23 cellular contexts compared by ENCODE assay signal in genomic region chrX:107724653-107725052, GRCh38. TPM values are rescaled to one million over a fixed set of nuclear protein-coding genes. Genes with fewer than 3 reads are reported as not detected.
"Had no signal": no experiment of that assay in that cellular context is flagged by ENCODE, and none has a peak within 500 bp of the region (broad histone marks: within the 10 kb centered on the region; RNA-seq: fewer than 3 reads in every experiment).

No MANE protein-coding gene starts in this region.

- H3K4me3 ChIP-seq: pancreas, transverse colon, uterus had no signal

- H3K36me3 ChIP-seq: pancreas, transverse colon, uterus had no signal

- H3K9me3 ChIP-seq: pancreas, transverse colon, uterus had no signal

- H3K4me1 ChIP-seq: uterus had no signal

- DNase-seq: activated CD4-positive, alpha-beta T cell treated with anti-CD3 and anti-CD28 coated beads, Interleukin-2, amount 10 ng/mL, durations not matched to agents 24 days and 14 days; activated CD8-positive, alpha-beta T cell treated with anti-CD3 and anti-CD28 coated beads, Interleukin-2, amount 10 ng/mL, durations not matched to agents 7 days and 5 days; activated naive CD4-positive, alpha-beta T cell treated with Interleukin-2 at 50 U/mL for 16 hours; activated naive CD8-positive, alpha-beta T cell treated with anti-CD3 and anti-CD28 coated beads, Interleukin-2, amount 10 ng/mL, durations not matched to agents 7 days and 5 days; activated T-cell treated with anti-CD3 and anti-CD28 coated beads, Interleukin-2, amount 50 U/mL, for 24 hours; anterior cingulate cortex; cortex of kidney; effector CD4-positive, alpha-beta T cell; mesendoderm; naive thymus-derived CD4-positive, alpha-beta T cell; pancreas; stimulated activated CD4-positive, alpha-beta T cell treated with anti-CD3 and anti-CD28 coated beads, Interleukin-1b, Interleukin-23, amount 100 ng/mL, for 48 hours; stimulated activated CD8-positive, alpha-beta memory T cell treated with anti-CD3 and anti-CD28 coated beads, Interleukin-4, amount 100 ng/mL, for 48 hours; stimulated activated naive CD4-positive, alpha-beta T cell treated with Interleukin-2 at 50 U/mL for 16 hours; T-helper 1 cell; T-helper 9 cell; transverse colon; uterus had no signal

- H3K27ac ChIP-seq: transverse colon had no signal

- H3K27me3 ChIP-seq: transverse colon, uterus had no signal

RNA-seq across cellular contexts. Expression of gene NCBP2L, which starts 52.9 kb away (rescaled TPM):
- total RNA-seq: activated CD4-positive, alpha-beta T cell treated with anti-CD3 and anti-CD28 coated beads, Interleukin-2, amount 10 ng/mL, durations not matched to agents 24 days and 14 days; activated CD8-positive, alpha-beta T cell treated with anti-CD3 and anti-CD28 coated beads, Interleukin-2, amount 10 ng/mL, durations not matched to agents 7 days and 5 days; activated naive CD8-positive, alpha-beta T cell treated with anti-CD3 and anti-CD28 coated beads, Interleukin-2, amount 10 ng/mL, durations not matched to agents 7 days and 5 days; activated T-helper 2 cell treated with anti-CD3 and anti-CD28 coated beads, Interferon-gamma antibody, Interleukin-2, Interleukin-4, amounts not matched to agents 10 μg/mL and 5 μg/mL and 100 μg/mL, durations not matched to agents 14 hours and 24 hours and 36 hours; esophagus mucosa; mucosa of gallbladder; naive thymus-derived CD4-positive, alpha-beta T cell; sciatic nerve; subcutaneous adipose tissue; transverse colon; uterus had no signal
